13 cellular contexts compared by ENCODE assay signal in the genomic region with DNA sequence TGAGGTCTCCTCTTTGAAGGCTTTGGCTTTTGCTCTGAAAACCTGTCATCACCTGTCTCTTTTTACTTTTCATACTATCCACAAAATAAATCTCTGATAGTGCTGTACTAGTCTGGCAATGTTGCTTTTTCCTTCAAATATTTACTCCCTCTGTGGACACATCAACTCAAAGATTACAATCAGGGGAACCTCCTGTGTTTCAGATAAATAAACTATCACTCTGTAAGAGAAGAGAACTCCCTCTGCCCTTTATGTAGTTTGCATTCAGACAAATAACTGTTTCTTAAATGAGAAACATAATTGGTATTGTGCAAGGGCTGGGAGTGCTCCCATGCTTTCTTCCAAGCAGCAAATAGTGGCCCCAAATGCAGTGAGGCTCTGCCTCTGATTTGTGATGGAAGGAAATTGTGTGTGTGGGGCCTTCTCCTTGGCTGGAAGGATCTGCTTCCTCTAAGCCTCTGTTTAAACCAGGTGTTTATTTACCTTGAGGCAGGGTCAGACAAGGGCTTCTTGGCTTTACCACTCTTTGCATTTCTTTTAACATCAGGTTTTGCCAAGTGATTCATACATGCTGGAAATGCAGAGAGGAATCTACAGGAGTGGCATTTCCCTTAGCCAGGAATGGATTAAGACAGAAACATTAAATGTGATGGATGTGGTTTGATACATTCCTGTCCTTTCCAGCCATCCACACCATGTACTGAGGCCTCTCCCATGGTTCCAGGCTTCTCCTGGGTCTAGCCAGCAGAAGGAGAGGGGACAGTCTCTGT.
DNase-seq lines count a peak whose midpoint lies in the region; ATAC-seq and TF ChIP-seq lines count a peak whose summit lies in the region.
"Had no signal": no experiment of that assay in that cellular context is flagged by ENCODE, and none has a peak within 500 bp of the region (broad histone marks: within the 10 kb centered on the region; RNA-seq: fewer than 3 reads in every experiment).

No MANE protein-coding gene starts in this region.

- no peak for ATAC-seq in HG02763 (IDR thresholded peaks at IDR 0.05; ENCODE audit: unreplicated experiment)
- ATAC-seq in natural killer cell treated with Interleukin-12 subunit alpha and Interleukin-12 subunit beta and Interleukin-15 and Interleukin-18, amount 100 ng/mL, for 72 hours = no peak
- ATAC-seq: left colon, upper lobe of right lung had no signal

- no peaks in the 10 kb centered on the region for H3K27me3 Mint-ChIP-seq in natural killer cell treated with Interleukin-12 subunit alpha and Interleukin-12 subunit beta and Interleukin-15 and Interleukin-18, amount 100 ng/mL, for 72 hours

- H3K9me3 Mint-ChIP-seq in natural killer cell treated with Interleukin-12 subunit alpha and Interleukin-12 subunit beta and Interleukin-15 and Interleukin-18, amount 100 ng/mL, for 72 hours = no peaks in the 10 kb centered on the region

- TF ChIP-seq EP300 in esophagus muscularis mucosa (IDR thresholded peaks at IDR 0.05) = no peak

- no peaks in the 10 kb centered on the region for H3K4me1 Mint-ChIP-seq in natural killer cell treated with Interleukin-12 subunit alpha and Interleukin-12 subunit beta and Interleukin-15 and Interleukin-18, amount 100 ng/mL, for 72 hours (ENCODE audit: low read depth in 2 of 2)

- intact Hi-C loops in esophagus muscularis mucosa (cut with DNase I) = no loop called here
- intact Hi-C loops in prostate gland (cut with DNase I) = no loop called here

- H3K27ac ChIP-seq in SJSA1 (peak overlapping the region; percentile 41; the same call in 1 of the 2 replicates), esophagus muscularis mucosa (replicated peaks in 1 of 4) (peak overlapping the region; percentile 3 to 72 (median 37)), prostate gland (no peak overlapping the region)
- H3K27ac ChIP-seq: upper lobe of right lung had no signal

- H3K4me3 Mint-ChIP-seq in natural killer cell treated with Interleukin-12 subunit alpha and Interleukin-12 subunit beta and Interleukin-15 and Interleukin-18, amount 100 ng/mL, for 72 hours = no peak overlapping the region

- DNase-seq in GM04504 (ENCODE audit: low read depth) = peak; percentile 71
- peak; percentile 43 to 70 for DNase-seq in SJSA1 (ENCODE audit: low read depth in 1 of 2, low spot score in 2 of 2)
- no peak for DNase-seq in esophagus muscularis mucosa (ENCODE audit: extremely low spot score)
- DNase-seq in prostate gland (ENCODE audit: low spot score) = peak; percentile 74
- no peak for DNase-seq in NCI-H1436 treated with DMSO at 0.1 percent for 48 hours (lab: John Stamatoyannopoulos, UW)
- no peak for DNase-seq in natural killer cell treated with Interleukin-12 subunit alpha and Interleukin-12 subunit beta and Interleukin-15 and Interleukin-18, amount 100 ng/mL, for 72 hours (ENCODE audit: low spot score)
- no peak for DNase-seq in activated effector memory CD4-positive, alpha-beta T cell treated with Interleukin-2 at 50 U/mL for 16 hours
- DNase-seq: activated CD4-positive, alpha-beta T cell treated with anti-CD3 and anti-CD28 coated beads for 4 hours; activated naive CD4-positive, alpha-beta T cell; effector memory CD4-positive, alpha-beta T cell; left colon; upper lobe of right lung had no signal

- H3K9me3 ChIP-seq in SJSA1 (replicated peaks) (no peaks in the 10 kb centered on the region), esophagus muscularis mucosa (no peaks in the 10 kb centered on the region), prostate gland (no peaks in the 10 kb centered on the region)
- H3K9me3 ChIP-seq: upper lobe of right lung had no signal

- H3K4me3 ChIP-seq in SJSA1 = no peak overlapping the region
- no peak overlapping the region for H3K4me3 ChIP-seq in esophagus muscularis mucosa
- H3K4me3 ChIP-seq in prostate gland = no peak overlapping the region
- H3K4me3 ChIP-seq: upper lobe of right lung had no signal

- TF ChIP-seq CTCF in esophagus muscularis mucosa (IDR thresholded peaks at IDR 0.05) (no peak), prostate gland (IDR thresholded peaks at IDR 0.05) (no peak)

- no peaks in the 10 kb centered on the region for H3K36me3 ChIP-seq in SJSA1
- no peaks in the 10 kb centered on the region for H3K36me3 ChIP-seq in esophagus muscularis mucosa
- H3K36me3 ChIP-seq in prostate gland = no peaks in the 10 kb centered on the region
- H3K36me3 ChIP-seq: upper lobe of right lung had no signal

- no peak overlapping the region for H3K27ac Mint-ChIP-seq in natural killer cell treated with Interleukin-12 subunit alpha and Interleukin-12 subunit beta and Interleukin-15 and Interleukin-18, amount 100 ng/mL, for 72 hours

- H3K36me3 Mint-ChIP-seq in natural killer cell treated with Interleukin-12 subunit alpha and Interleukin-12 subunit beta and Interleukin-15 and Interleukin-18, amount 100 ng/mL, for 72 hours = no peaks in the 10 kb centered on the region

- TF ChIP-seq POLR2A in esophagus muscularis mucosa (IDR thresholded peaks at IDR 0.05; ENCODE audit: low read depth) (no peak), prostate gland (IDR thresholded peaks at IDR 0.05) (no peak)

- peaks cover 24% of the 10 kb centered on the region for H3K4me1 ChIP-seq in SJSA1 (replicated peaks)
- peaks cover 12 to 23% (median 21%) of the 10 kb centered on the region in 4 donors for H3K4me1 ChIP-seq in esophagus muscularis mucosa
- H3K4me1 ChIP-seq in prostate gland (replicated peaks) = no peaks in the 10 kb centered on the region
- H3K4me1 ChIP-seq: upper lobe of right lung had no signal

- H3K27me3 ChIP-seq in SJSA1 (replicated peaks) (no peaks in the 10 kb centered on the region), esophagus muscularis mucosa (no peaks in the 10 kb centered on the region), prostate gland (replicated peaks; ENCODE audit: insufficient read depth) (no peaks in the 10 kb centered on the region)
- H3K27me3 ChIP-seq: upper lobe of right lung had no signal

Comparison
In these comparisons a context has a peak if more than half of its experiments do, and no peak if none do; other contexts are left out.
1. DNase-seq: peak in GM04504 (single experiment), SJSA1 (2 of 2) and prostate gland (single experiment); none in esophagus muscularis mucosa (single experiment), NCI-H1436 treated with DMSO at 0.1 percent for 48 hours (single experiment), natural killer cell treated with Interleukin-12 subunit alpha and Interleukin-12 subunit beta and Interleukin-15 and Interleukin-18, amount 100 ng/mL, for 72 hours (single experiment) and activated effector memory CD4-positive, alpha-beta T cell treated with Interleukin-2 at 50 U/mL for 16 hours (single experiment).
2. H3K27ac ChIP-seq: peak in SJSA1 (single experiment) and esophagus muscularis mucosa (4 of 4); none in prostate gland (0 of 2).